ENCODE assay signal across 7 cellular contexts in genomic region chr6:33425668-33426577, GRCh38. TPM values are rescaled to one million over a fixed set of nuclear protein-coding genes. Genes with fewer than 3 reads are reported as not detected.
DNase-seq lines count a peak whose midpoint lies in the region; ATAC-seq and TF ChIP-seq lines count a peak whose summit lies in the region.

No MANE protein-coding gene starts in this region.

- in situ Hi-C loops in GM13976 (cut with MboI; ENCODE audit: low sequenced_read_pairs, unreplicated experiment): no loop called here

- H3K27me3 ChIP-seq in PC-3 (ENCODE audit: low read length) (no peaks in the 10 kb centered on the region), esophagus (ENCODE audit: control insufficient read depth in 1 of 2, insufficient read depth in 2 of 2, low read length in 2 of 2) (no peaks in the 10 kb centered on the region), muscle layer of duodenum (ENCODE audit: low read depth, low read length) (no peaks in the 10 kb centered on the region)

- peak; percentile 81 for TF ChIP-seq CTCF in GM13976 (IDR thresholded peaks at IDR 0.05; ENCODE audit: borderline replicate concordance, control extremely low read depth, extremely low read depth, insufficient read depth, missing control alignments)
- peak; percentile 58 for TF ChIP-seq CTCF in PC-3 (conservative IDR thresholded peaks at IDR 0.05; ENCODE audit: low read depth, low read length)

- no TSS peak for BruUV-seq in PC-3 (replicated peaks; lab: Mats Ljungman, UMichigan)

- H3K9me3 ChIP-seq in PC-3 (ENCODE audit: low read length): no peaks in the 10 kb centered on the region
- no peaks in the 10 kb centered on the region for H3K9me3 ChIP-seq in esophagus (ENCODE audit: control insufficient read depth in 2 of 2, insufficient read depth in 1 of 2, low read depth in 1 of 2, low read length in 1 of 2)
- no peaks in the 10 kb centered on the region for H3K9me3 ChIP-seq in muscle layer of duodenum (ENCODE audit: control insufficient read depth in 1 of 2, low read length in 2 of 2)

- POLR2A ChIA-PET in PC-3 (lab: Charles Lee; ENCODE audit: unreplicated experiment): interaction anchor here (0.6 kb wide), 1 partner anchor 109 kb away, joined by 5 read pairs; no protein-coding TSS in a partner anchor

- H3K4me1 Mint-ChIP-seq in activated T-cell treated with anti-CD3 and anti-CD28 coated beads, Interleukin-2, amount 50 U/mL, for 4 hours (ENCODE audit: low read depth): peaks cover 69% of the 10 kb centered on the region

- 1% methylated on average over 36 to 42 of the region's 43 CpGs for WGBS in esophagus, 2 donors

- peak overlapping the region; percentile 57 for H3K27ac ChIP-seq in PC-3 (ENCODE audit: low read length)
- peak overlapping the region; percentile 95 to 96 for H3K27ac ChIP-seq in esophagus (ENCODE audit: low read depth in 2 of 2, low read length in 1 of 2)
- peak overlapping the region; percentile 96 for H3K27ac ChIP-seq in muscle layer of duodenum (ENCODE audit: low read length)

- no peaks in the 10 kb centered on the region for H3K9me3 Mint-ChIP-seq in activated T-cell treated with anti-CD3 and anti-CD28 coated beads, Interleukin-2, amount 50 U/mL, for 4 hours

- H3K9me2 ChIP-seq in PC-3 (replicated peaks; ENCODE audit: low read length): no peaks in the 10 kb centered on the region

- DNase-seq in GM13976 (ENCODE audit: low spot score): peak; percentile 90
- DNase-seq in HS-27A (ENCODE audit: low read depth): peak; percentile 46
- peak; percentile 77 for DNase-seq in PC-3
- peak; percentile 77 for DNase-seq in activated T-cell treated with anti-CD3 and anti-CD28 coated beads, Interleukin-2, amount 50 U/mL, for 4 hours
- DNase-seq in stimulated activated CD8-positive, alpha-beta memory T cell treated with anti-CD3 and anti-CD28 coated beads, Interleukin-7, amount 100 ng/mL, for 4 hours (ENCODE audit: low read depth in 2 of 2): peak; percentile 74 to 79

- H3F3A ChIP-seq in PC-3 (ENCODE audit: low read length, unreplicated experiment): no peaks in the 10 kb centered on the region

- no peaks in the 10 kb centered on the region for H3K36me3 Mint-ChIP-seq in activated T-cell treated with anti-CD3 and anti-CD28 coated beads, Interleukin-2, amount 50 U/mL, for 4 hours (ENCODE audit: insufficient read depth)

- H3K4me3 Mint-ChIP-seq in activated T-cell treated with anti-CD3 and anti-CD28 coated beads, Interleukin-2, amount 50 U/mL, for 4 hours: peak overlapping the region; percentile 90

- no peaks in the 10 kb centered on the region for H3K27me3 Mint-ChIP-seq in activated T-cell treated with anti-CD3 and anti-CD28 coated beads, Interleukin-2, amount 50 U/mL, for 4 hours (ENCODE audit: low read depth)

- peak; percentile 63 for ATAC-seq in PC-3
- ATAC-seq in activated T-cell treated with anti-CD3 and anti-CD28 coated beads, Interleukin-2, amount 50 U/mL, for 4 hours: peak; percentile 51 to 60

- peak overlapping the region; percentile 71 for H3K9ac ChIP-seq in PC-3 (ENCODE audit: low read length)

- H3K36me3 ChIP-seq in PC-3 (ENCODE audit: low read depth, low read length) (no peaks in the 10 kb centered on the region), esophagus (ENCODE audit: control insufficient read depth in 2 of 2, insufficient read depth in 2 of 2, low read length in 1 of 2) (no peaks in the 10 kb centered on the region), muscle layer of duodenum (ENCODE audit: control insufficient read depth in 1 of 2, insufficient read depth in 2 of 2, low read length in 2 of 2) (no peaks in the 10 kb centered on the region)

- peak overlapping the region; percentile 66 for H3K4me3 ChIP-seq in PC-3 (ENCODE audit: low read length)
- peak overlapping the region; percentile 55 to 61 for H3K4me3 ChIP-seq in esophagus (ENCODE audit: low read depth in 1 of 2, low read length in 2 of 2)
- peak overlapping the region; percentile 68 to 84 for H3K4me3 ChIP-seq in muscle layer of duodenum (ENCODE audit: low read depth in 1 of 2, low read length in 2 of 2)

- peak overlapping the region; percentile 89 for H3K4me2 ChIP-seq in PC-3 (ENCODE audit: low read length)

- H3K4me1 ChIP-seq in PC-3 (ENCODE audit: insufficient read depth, low read length) (peaks cover 23% of the 10 kb centered on the region), esophagus (ENCODE audit: control insufficient read depth in 2 of 2, insufficient read depth in 2 of 2, low read length in 1 of 2) (peaks cover 2 to 22% of the 10 kb centered on the region in 2 donors), muscle layer of duodenum (ENCODE audit: control insufficient read depth in 1 of 2, insufficient read depth in 2 of 2, low read length in 2 of 2) (peaks cover 34 to 54% of the 10 kb centered on the region in 2 donors)

- peak overlapping the region; percentile 76 for H2AFZ ChIP-seq in PC-3 (ENCODE audit: low read length)

- no peaks in the 10 kb centered on the region for H3K79me2 ChIP-seq in PC-3 (ENCODE audit: low read length)

- intact Hi-C loops in PC-3 (cut with micrococcal nuclease): no loop called here

- CTCF ChIA-PET in PC-3 (lab: Charles Lee): interaction anchor here (0.6 to 1.3 kb wide), 4 partner anchors 19 to 163 kb away, joined by 3 to 8 read pairs (median 5); partner anchors contain the start of gene ZBTB22

- no peaks in the 10 kb centered on the region for H4K20me1 ChIP-seq in PC-3 (ENCODE audit: low read length)

RNA-seq across cellular contexts. Expression of gene SYNGAP1, which starts 6.1 kb away (rescaled TPM):
- 1.9 and 2.9 TPM in 2 replicates for total RNA-seq in PC-3 (2014; rRNA removed)
- 10 to 100 TPM; 18.6 to 23.4 (median 20.2) TPM for total RNA-seq in activated T-cell treated with anti-CD3 and anti-CD28 coated beads, Interleukin-2, amount 50 U/mL, for 4 hours
- 10 to 100 TPM in 1 of 2 donors, 1 to 10 TPM in 1; 4.1 to 18.2 TPM for polyA plus RNA-seq in esophagus

RNA-seq across cellular contexts. Expression of gene CUTA, which starts 8.0 kb away (rescaled TPM):
- total RNA-seq in PC-3 (2014; rRNA removed): 227 and 242 TPM in 2 replicates
- 10 to 100 TPM; 76.6 to 84.5 (median 79.2) TPM for total RNA-seq in activated T-cell treated with anti-CD3 and anti-CD28 coated beads, Interleukin-2, amount 50 U/mL, for 4 hours
- 100 to 1,000 TPM in 1 of 2 donors, 10 to 100 TPM in 1; 80.2 to 119 TPM for polyA plus RNA-seq in esophagus

RNA-seq across cellular contexts. Expression of gene PHF1, which starts 15.1 kb away (rescaled TPM):
- total RNA-seq in PC-3 (2014; rRNA removed): 36.6 and 40.3 TPM in 2 replicates
- total RNA-seq in activated T-cell treated with anti-CD3 and anti-CD28 coated beads, Interleukin-2, amount 50 U/mL, for 4 hours: 10 to 100 TPM; 24.4 to 29.4 (median 26.8) TPM
- polyA plus RNA-seq in esophagus: 10 to 100 TPM; 27.3 to 46.0 TPM

RNA-seq across cellular contexts. Expression of gene ZBTB9, which starts 28.5 kb away (rescaled TPM):
- 7.0 and 9.1 TPM in 2 replicates for total RNA-seq in PC-3 (2014; rRNA removed)
- total RNA-seq in activated T-cell treated with anti-CD3 and anti-CD28 coated beads, Interleukin-2, amount 50 U/mL, for 4 hours: 10 to 100 TPM; 22.9 to 23.4 (median 22.9) TPM
- polyA plus RNA-seq in esophagus: 1 to 10 TPM; 3.6 to 3.9 TPM

RNA-seq across cellular contexts. Expression of gene KIFC1, which starts 34.3 kb away (rescaled TPM):
- 60.6 and 66.7 TPM in 2 replicates for total RNA-seq in PC-3 (2014; rRNA removed)
- total RNA-seq in activated T-cell treated with anti-CD3 and anti-CD28 coated beads, Interleukin-2, amount 50 U/mL, for 4 hours: 1 to 10 TPM; 7.3 to 8.3 (median 7.4) TPM
- 10 to 100 TPM; 12.5 to 15.0 TPM for polyA plus RNA-seq in esophagus

Comparison
In these comparisons a context has a peak if more than half of its experiments do, and no peak if none do; other contexts are left out.
1. Peak in every context shown above with its lines: DNase-seq, ATAC-seq, H3K4me3 ChIP-seq and H3K27ac ChIP-seq.